Comparison of ENCODE assay signal across 20 cellular contexts in the genomic region with DNA sequence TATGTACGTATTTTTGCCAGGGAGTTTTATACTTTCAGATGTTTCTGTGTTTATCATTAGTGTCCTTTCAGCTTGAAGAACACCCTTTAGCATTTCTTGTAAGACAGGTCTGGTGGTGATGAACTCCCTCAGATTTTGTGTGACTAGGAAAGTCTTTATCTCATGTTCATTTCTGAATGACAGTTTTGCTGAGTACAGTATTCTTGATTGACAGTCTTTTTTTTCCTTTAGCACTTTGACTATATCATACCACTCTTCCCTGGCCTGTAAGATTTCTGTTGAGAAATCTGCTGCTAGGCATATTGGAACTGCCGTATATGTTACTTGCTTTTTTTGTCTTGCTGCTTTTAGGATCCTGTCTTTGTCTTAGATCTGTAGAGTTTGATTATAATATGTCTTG. TPM values are rescaled to one million over a fixed set of nuclear protein-coding genes. Genes with fewer than 3 reads are reported as not detected.
DNase-seq lines count a peak whose midpoint lies in the region; ATAC-seq, FAIRE-seq and TF ChIP-seq lines count a peak whose summit lies in the region.
"Had no signal": no experiment of that assay in that cellular context is flagged by ENCODE, and none has a peak within 500 bp of the region (broad histone marks: within the 10 kb centered on the region; RNA-seq: fewer than 3 reads in every experiment).

No MANE protein-coding gene starts in this region.

- TF ChIP-seq POLR2A in K562 (conservative IDR thresholded peaks at IDR 0.05) (no peak), esophagus squamous epithelium (IDR thresholded peaks at IDR 0.05) (no peak)

- H3F3A ChIP-seq in neural progenitor cell (ENCODE audit: low read depth) (peaks cover under 1% of the 10 kb centered on the region), PC-3 (ENCODE audit: low read length, unreplicated experiment) (no peaks in the 10 kb centered on the region)

- no peak for ATAC-seq in CD4-positive, CD25-positive, alpha-beta regulatory T cell (ENCODE audit: low read depth in 2 of 2)
- ATAC-seq in K562 (no peak), PC-3 (no peak), HG02798 (IDR thresholded peaks at IDR 0.05; ENCODE audit: poor library complexity, unreplicated experiment) (no peak)

- H3K79me2 ChIP-seq in K562 (ENCODE audit: control insufficient read depth, insufficient read depth, low read length): peaks cover 59% of the 10 kb centered on the region
- peaks cover 92% of the 10 kb centered on the region for H3K79me2 ChIP-seq in neural progenitor cell (ENCODE audit: low read depth)
- H3K79me2 ChIP-seq in PC-3 (ENCODE audit: low read length): peaks cover 74% of the 10 kb centered on the region

- H3K9me3 ChIP-seq in CD4-positive, CD25-positive, alpha-beta regulatory T cell (ENCODE audit: control insufficient read depth in 2 of 2, low read length in 2 of 2): peaks cover 10 to 15% of the 10 kb centered on the region in 2 experiments
- H3K9me3 ChIP-seq in K562 (replicated peaks; ENCODE audit: control insufficient read depth, insufficient read depth, low read depth, low read length): no peaks in the 10 kb centered on the region
- no peaks in the 10 kb centered on the region for H3K9me3 ChIP-seq in neural progenitor cell (ENCODE audit: low read depth)
- peaks cover 14% of the 10 kb centered on the region; the same call in 1 of the 2 replicates for H3K9me3 ChIP-seq in PC-3 (ENCODE audit: low read length)
- H3K9me3 ChIP-seq in esophagus squamous epithelium: no peaks in the 10 kb centered on the region

- in situ Hi-C loops in K562 (cut with MboI): no loop called here

- CTCF ChIA-PET in HEK293T (lab: Yijun Ruan, JAX) (no interaction called here), K562 (lab: Yijun Ruan, JAX; ENCODE audit: low intra/inter-chr PET ratio) (no interaction called here), PC-3 (lab: Charles Lee) (no interaction called here)

- TF ChIP-seq EP300 in K562 (IDR thresholded peaks at IDR 0.05; ENCODE audit: low read length): no peak

- no peaks in the 10 kb centered on the region for H3K27me3 Mint-ChIP-seq in CD4-positive, CD25-positive, alpha-beta regulatory T cell
- no peaks in the 10 kb centered on the region for H3K27me3 Mint-ChIP-seq in neural progenitor cell (ENCODE audit: insufficient read depth, low read depth)
- H3K27me3 Mint-ChIP-seq: CD8-positive, alpha-beta memory T cell; IgD-negative memory B cell had no signal

- peaks cover 14 to 34% (median 21%) of the 10 kb centered on the region in 4 donors for H3K4me1 Mint-ChIP-seq in CD4-positive, CD25-positive, alpha-beta regulatory T cell
- H3K4me1 Mint-ChIP-seq in neural progenitor cell: peaks cover 9% of the 10 kb centered on the region

- H3K9ac ChIP-seq in K562 (ENCODE audit: insufficient read depth in 1 of 2, low read depth in 2 of 2, low read length in 2 of 2): no peak overlapping the region
- no peak overlapping the region for H3K9ac ChIP-seq in neural progenitor cell
- H3K9ac ChIP-seq in PC-3 (ENCODE audit: low read length): no peak overlapping the region
- H3K9ac ChIP-seq: BLaER1 had no signal

- no peak for FAIRE-seq in K562 (lab: Jason Lieb, UNC)
- FAIRE-seq: GM12892, H1, HTR-8/SVneo had no signal

- intact Hi-C loops in K562 (cut with micrococcal nuclease) (loop anchor here (10.0 kb wide), 2 partner anchors 298 to 1278 kb away; a partner anchor contains a TSS), PC-3 (cut with micrococcal nuclease) (no loop called here), esophagus squamous epithelium (cut with DNase I) (no loop called here)

- no peak for TF ChIP-seq RAD21 in K562 (CRISPR knock-in tag; conservative IDR thresholded peaks at IDR 0.05 in 1 of 2, IDR thresholded peaks at IDR 0.05 in 1 of 2)

- BruUV-seq in K562 (replicated peaks; lab: Mats Ljungman, UMichigan): no TSS peak
- BruUV-seq in PC-3 (replicated peaks; lab: Mats Ljungman, UMichigan): no TSS peak

- peak overlapping the region; percentile 10 for H3K4me3 ChIP-seq in CD4-positive, CD25-positive, alpha-beta regulatory T cell (ENCODE audit: low read depth, low read length)
- H3K4me3 ChIP-seq in K562 (no peak overlapping the region), neural progenitor cell (no peak overlapping the region), PC-3 (ENCODE audit: low read length) (no peak overlapping the region), esophagus squamous epithelium (no peak overlapping the region)
- H3K4me3 ChIP-seq: BLaER1, HAP-1 had no signal

- DNase-seq in CD4-positive, CD25-positive, alpha-beta regulatory T cell: no peak
- DNase-seq in HEK293T (ENCODE audit: extremely low spot score) (no peak), K562 (ENCODE audit: extremely low read depth in 1 of 4, low spot score in 3 of 4) (no peak), neural progenitor cell (ENCODE audit: low spot score) (no peak), C1 segment of cervical spinal cord (lab: John Stamatoyannopoulos, UW) (no peak), PC-3 (no peak), esophagus squamous epithelium (lab: John Stamatoyannopoulos, UW) (no peak)
- DNase-seq: 8988T; CD8-positive, alpha-beta memory T cell; COR-L47; DMS 273 treated with DMSO at 0.1 percent for 48 hours; HFFc6; KG1 had no signal

- no peak overlapping the region for H3K4me3 Mint-ChIP-seq in CD4-positive, CD25-positive, alpha-beta regulatory T cell
- no peak overlapping the region for H3K4me3 Mint-ChIP-seq in neural progenitor cell
- H3K4me3 Mint-ChIP-seq: HFFc6 had no signal

- no peaks in the 10 kb centered on the region for H3K9me1 ChIP-seq in K562 (ENCODE audit: control insufficient read depth, insufficient read depth, low read length)

- H2AFZ ChIP-seq in K562 (ENCODE audit: low read depth, low read length) (no peak overlapping the region), neural progenitor cell (replicated peaks) (no peak overlapping the region), PC-3 (ENCODE audit: low read length) (no peak overlapping the region)

- H3K4me2 ChIP-seq in K562 (ENCODE audit: insufficient read depth, low read length) (no peak overlapping the region), neural progenitor cell (peak overlapping the region; percentile 9), PC-3 (ENCODE audit: low read length) (no peak overlapping the region)
- H3K4me2 ChIP-seq: BLaER1 had no signal

- peaks cover 32% of the 10 kb centered on the region for H3K36me3 Mint-ChIP-seq in CD4-positive, CD25-positive, alpha-beta regulatory T cell
- peaks cover 50% of the 10 kb centered on the region for H3K36me3 Mint-ChIP-seq in neural progenitor cell

- TF ChIP-seq CTCF in K562 (IDR thresholded peaks at IDR 0.05 in 2 of 3, conservative IDR thresholded peaks at IDR 0.05 in 1 of 3; ENCODE audit: insufficient read depth in 2 of 3, low read depth in 1 of 3, low read length in 3 of 3) (no peak), neural progenitor cell (IDR thresholded peaks at IDR 0.05) (no peak), PC-3 (conservative IDR thresholded peaks at IDR 0.05; ENCODE audit: low read depth, low read length) (no peak), esophagus squamous epithelium (IDR thresholded peaks at IDR 0.05) (no peak)

- H4K20me1 ChIP-seq in K562 (replicated peaks; ENCODE audit: control insufficient read depth, insufficient read depth, low read length) (no peaks in the 10 kb centered on the region), neural progenitor cell (ENCODE audit: low read depth) (no peaks in the 10 kb centered on the region), PC-3 (ENCODE audit: low read length) (no peaks in the 10 kb centered on the region)
- H4K20me1 ChIP-seq: BLaER1 had no signal

- 100% methylated on average over 2 of the region's 2 CpGs for WGBS in K562 (ENCODE audit: insufficient coverage, low coverage, missing lambda C conversion rate)
- WGBS in esophagus squamous epithelium, 2 donors: 72 to 74% methylated on average over 2 of the region's 2 CpGs

- no peak overlapping the region for H3K27ac ChIP-seq in CD4-positive, CD25-positive, alpha-beta regulatory T cell (ENCODE audit: insufficient read depth, low read length, poor library complexity, severe bottlenecking)
- H3K27ac ChIP-seq in K562 (ENCODE audit: extremely low read depth, low read depth, low read length) (no peak overlapping the region), neural progenitor cell (no peak overlapping the region), PC-3 (ENCODE audit: low read length) (no peak overlapping the region), esophagus squamous epithelium (no peak overlapping the region)
- H3K27ac ChIP-seq: BLaER1 had no signal

- H3K9me2 ChIP-seq in PC-3 (replicated peaks; ENCODE audit: low read length): no peaks in the 10 kb centered on the region

- H3K4me1 ChIP-seq in CD4-positive, CD25-positive, alpha-beta regulatory T cell (ENCODE audit: control insufficient read depth, insufficient read depth, low read length, poor library complexity, severe bottlenecking): peaks cover 22% of the 10 kb centered on the region
- H3K4me1 ChIP-seq in K562 (replicated peaks in 1 of 2; ENCODE audit: control insufficient read depth in 2 of 2, insufficient read depth in 2 of 2, low read length in 2 of 2) (no peaks in the 10 kb centered on the region), neural progenitor cell (peaks cover 10% of the 10 kb centered on the region), PC-3 (ENCODE audit: insufficient read depth, low read length) (peaks cover 10% of the 10 kb centered on the region), esophagus squamous epithelium (peaks cover 0 to 21% (median 13%) of the 10 kb centered on the region in 3 donors)

- POLR2A ChIA-PET in HEK293T (lab: Yijun Ruan, JAX) (no interaction called here), K562 (lab: Yijun Ruan, JAX) (interaction anchor here (0.8 kb wide), 1 partner anchor 17 kb away, joined by 3 read pairs; no protein-coding TSS in a partner anchor), PC-3 (lab: Charles Lee; ENCODE audit: unreplicated experiment) (no interaction called here)

- no peaks in the 10 kb centered on the region for H3K27me3 ChIP-seq in CD4-positive, CD25-positive, alpha-beta regulatory T cell (ENCODE audit: control insufficient read depth, insufficient read depth, low read length)
- H3K27me3 ChIP-seq in K562 (ENCODE audit: control insufficient read depth in 2 of 2, insufficient read depth in 2 of 2, low read length in 2 of 2): no peaks in the 10 kb centered on the region
- H3K27me3 ChIP-seq in neural progenitor cell: no peaks in the 10 kb centered on the region
- no peaks in the 10 kb centered on the region for H3K27me3 ChIP-seq in PC-3 (ENCODE audit: low read length)
- no peaks in the 10 kb centered on the region for H3K27me3 ChIP-seq in esophagus squamous epithelium
- H3K27me3 ChIP-seq: BLaER1 had no signal

- peaks cover 0 to 14% (median 8%) of the 10 kb centered on the region in 7 donors for H3K9me3 Mint-ChIP-seq in CD4-positive, CD25-positive, alpha-beta regulatory T cell
- peaks cover 37% of the 10 kb centered on the region for H3K9me3 Mint-ChIP-seq in neural progenitor cell

- no peaks in the 10 kb centered on the region for H3K36me3 ChIP-seq in CD4-positive, CD25-positive, alpha-beta regulatory T cell (ENCODE audit: control insufficient read depth, insufficient read depth, low read length)
- H3K36me3 ChIP-seq in K562 (ENCODE audit: control insufficient read depth, insufficient read depth, low read length): no peaks in the 10 kb centered on the region
- H3K36me3 ChIP-seq in neural progenitor cell: no peaks in the 10 kb centered on the region
- H3K36me3 ChIP-seq in PC-3 (ENCODE audit: low read depth, low read length): peaks cover 22% of the 10 kb centered on the region
- no peaks in the 10 kb centered on the region for H3K36me3 ChIP-seq in esophagus squamous epithelium
- H3K36me3 ChIP-seq: HAP-1 had no signal

- peak overlapping the region in 1 of 3 donors; percentile 52 for H3K27ac Mint-ChIP-seq in CD4-positive, CD25-positive, alpha-beta regulatory T cell
- no peak overlapping the region for H3K27ac Mint-ChIP-seq in neural progenitor cell
- H3K27ac Mint-ChIP-seq: HFFc6, IgD-negative memory B cell had no signal

RNA-seq across cellular contexts. Expression of a gene that starts 5.8 kb away (rescaled TPM):
- total RNA-seq in CD4-positive, CD25-positive, alpha-beta regulatory T cell: 0.74 TPM
- 1 to 10 TPM in 1 of 4 donors, under 1 TPM in 3; 0.73 to 2.0 (median 0.91) TPM for polyA plus RNA-seq in CD4-positive, CD25-positive, alpha-beta regulatory T cell
- 12.5 and 19.1 TPM in 2 replicates for total RNA-seq in K562 (2011; cell fraction: chromatin; rRNA removed; ENCODE audit: low replicate concordance)
- 12.8 and 13.6 TPM in 2 replicates for total RNA-seq in K562 (2011; cell fraction: nucleolus; rRNA removed)
- total RNA-seq in K562 (2011; cell fraction: nucleoplasm; rRNA removed): 15.6 and 22.5 TPM in 2 replicates
- total RNA-seq in K562 (2014; rRNA removed) (3.3 and 4.5 TPM in 2 replicates), K562 (2014; rRNA removed; fragmentation: Illumina TruSeq; extraction: Trizol) (4.4 and 4.5 TPM in 2 replicates), K562 (2015; rRNA removed; fragmentation: Illumina TruSeq; extraction: Trizol) (3.9 and 5.2 TPM in 2 replicates), K562 (2021) (3.0 and 3.4 TPM in 2 replicates), neural progenitor cell (ENCODE audit: low replicate concordance) (17.9 and 26.5 TPM in 2 replicates), PC-3 (2014; rRNA removed) (5.2 and 6.8 TPM in 2 replicates), esophagus squamous epithelium (1 to 10 TPM in 2 of 4 donors, under 1 TPM in 2; 0.31 to 1.5 (median 0.97) TPM)
- polyA plus RNA-seq in K562 (2011; rRNA removed) (3.1 and 4.3 TPM in 2 replicates), K562 (2014; fragmentation: Illumina TruSeq; extraction: Trizol) (3.6 and 4.8 TPM in 2 replicates), K562 (2014; fragmentation: Nextera tagmentation; extraction: Ambion mirVana) (1 to 10 TPM; 1.9 to 4.9 TPM), K562 (2014; rRNA removed) (3.4 and 3.9 TPM in 2 replicates)
- polyA plus RNA-seq in K562 (2011; cell fraction: cytosol; rRNA removed): 2.4 and 4.8 TPM in 2 replicates
- 5.0 and 5.6 TPM in 2 replicates for polyA plus RNA-seq in K562 (2011; cell fraction: nucleus; rRNA removed)
- polyA plus RNA-seq in K562 (2012): 3.2 and 3.7 TPM in 2 replicates
- polyA minus RNA-seq in K562 (2011; rRNA and poly(A)+ RNA removed): 13.5 and 14.6 TPM in 2 replicates
- polyA minus RNA-seq in K562 (2011; cell fraction: cytosol; rRNA and poly(A)+ RNA removed): 2.4 and 3.4 TPM in 2 replicates
- 11.8 and 22.1 TPM in 2 replicates for polyA minus RNA-seq in K562 (2011; cell fraction: nucleus; rRNA and poly(A)+ RNA removed)

RNA-seq across cellular contexts. Expression of a gene that starts 6.3 kb away (rescaled TPM):
- 26.0 TPM for total RNA-seq in CD4-positive, CD25-positive, alpha-beta regulatory T cell
- polyA plus RNA-seq in CD4-positive, CD25-positive, alpha-beta regulatory T cell: 10 to 100 TPM; 12.4 to 22.2 (median 17.0) TPM
- 17.0 and 37.0 TPM in 2 replicates for total RNA-seq in K562 (2011; cell fraction: chromatin; rRNA removed; ENCODE audit: low replicate concordance)
- 9.8 and 12.0 TPM in 2 replicates for total RNA-seq in K562 (2011; cell fraction: nucleolus; rRNA removed)
- total RNA-seq in K562 (2011; cell fraction: nucleoplasm; rRNA removed): 21.0 and 32.6 TPM in 2 replicates
- total RNA-seq in K562 (2014; rRNA removed) (43.5 and 48.5 TPM in 2 replicates), K562 (2014; rRNA removed; fragmentation: Illumina TruSeq; extraction: Trizol) (75.6 and 87.7 TPM in 2 replicates), K562 (2015; rRNA removed; fragmentation: Illumina TruSeq; extraction: Trizol) (64.0 and 70.7 TPM in 2 replicates), K562 (2021) (54.9 and 55.1 TPM in 2 replicates), neural progenitor cell (ENCODE audit: low replicate concordance) (39.5 and 58.5 TPM in 2 replicates), PC-3 (2014; rRNA removed) (85.3 and 91.7 TPM in 2 replicates), esophagus squamous epithelium (10 to 100 TPM; 32.0 to 51.3 (median 44.3) TPM)
- polyA plus RNA-seq in K562 (2011; rRNA removed) (39.3 and 55.9 TPM in 2 replicates), K562 (2014; fragmentation: Illumina TruSeq; extraction: Trizol) (54.9 and 65.0 TPM in 2 replicates), K562 (2014; fragmentation: Nextera tagmentation; extraction: Ambion mirVana) (10 to 100 TPM; 17.5 to 22.3 TPM), K562 (2014; rRNA removed) (48.0 and 48.8 TPM in 2 replicates)
- 12.3 and 16.0 TPM in 2 replicates for polyA plus RNA-seq in K562 (2011; cell fraction: cytosol; rRNA removed)
- 7.8 and 9.3 TPM in 2 replicates for polyA plus RNA-seq in K562 (2011; cell fraction: nucleus; rRNA removed)
- polyA plus RNA-seq in K562 (2012): 35.3 and 35.5 TPM in 2 replicates
- 82.0 and 88.8 TPM in 2 replicates for polyA minus RNA-seq in K562 (2011; rRNA and poly(A)+ RNA removed)
- 31.5 and 37.6 TPM in 2 replicates for polyA minus RNA-seq in K562 (2011; cell fraction: cytosol; rRNA and poly(A)+ RNA removed)
- 9.7 and 15.9 TPM in 2 replicates for polyA minus RNA-seq in K562 (2011; cell fraction: nucleus; rRNA and poly(A)+ RNA removed)
